16 cellular contexts compared by ENCODE assay signal in the genomic region with DNA sequence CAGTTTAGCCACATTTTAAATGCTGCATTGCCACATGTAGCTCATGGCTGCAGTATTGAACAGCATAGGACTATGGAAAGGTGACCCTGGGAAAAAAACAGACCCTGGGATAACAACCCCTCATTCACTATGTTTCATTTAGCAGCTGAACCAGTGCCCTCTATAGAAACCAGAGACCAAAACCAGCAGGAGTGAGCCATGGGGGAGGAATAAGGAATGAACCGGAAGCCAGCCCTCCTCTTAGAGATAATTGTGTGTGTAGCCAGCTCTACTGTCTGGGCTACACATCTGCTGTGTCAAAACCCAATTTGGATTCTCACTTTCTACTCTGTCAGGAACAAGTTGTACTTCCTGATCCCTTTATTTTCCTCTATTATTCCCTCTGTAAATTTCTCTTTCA.
DNase-seq lines count a peak whose midpoint lies in the region; ATAC-seq and TF ChIP-seq lines count a peak whose summit lies in the region.
"Had no signal": no experiment of that assay in that cellular context is flagged by ENCODE, and none has a peak within 500 bp of the region (broad histone marks: within the 10 kb centered on the region; RNA-seq: fewer than 3 reads in every experiment).

No MANE protein-coding gene starts in this region.

- H2BK12ac ChIP-seq in neuronal stem cell (ENCODE audit: low read length), result no peak overlapping the region

- DNase-seq in Daoy (ENCODE audit: low read depth), result peak; percentile 8
- peak; percentile 15 for DNase-seq in HT1080 (ENCODE audit: low read depth)
- peak; percentile 60 for DNase-seq in choroid plexus epithelial cell (ENCODE audit: low read depth)
- DNase-seq in neuronal stem cell (ENCODE audit: low spot score), result no peak
- DNase-seq: COR-L47, DMS53, NCI-H1436, NCI-H2029 treated with DMSO at 0.1 percent for 48 hours, NCI-H226, NCI-H526, PC-9 had no signal

- H4K8ac ChIP-seq in neuronal stem cell (ENCODE audit: low read depth, low read length), result no peak overlapping the region

- no peak overlapping the region for H3K4me2 ChIP-seq in neuronal stem cell (ENCODE audit: insufficient read depth, low read length, poor library complexity, severe bottlenecking)
- H3K4me2 ChIP-seq: A549, PC-9 had no signal

- H3K27me3 ChIP-seq in neuronal stem cell (ENCODE audit: control insufficient read depth in 3 of 3, insufficient read depth in 3 of 3, low read depth in 1 of 3, low read length in 3 of 3), result peaks cover 0 to 6% (median 0%) of the 10 kb centered on the region in 3 experiments

- no peak overlapping the region for H3K9ac ChIP-seq in neuronal stem cell (ENCODE audit: low read depth, low read length, poor library complexity)

- no peaks in the 10 kb centered on the region for H3K9me3 ChIP-seq in neuronal stem cell (replicated peaks in 1 of 2; ENCODE audit: control insufficient read depth in 2 of 2, insufficient read depth in 1 of 2, low read depth in 1 of 2, low read length in 2 of 2)
- H3K9me3 ChIP-seq: A549, HAP-1 had no signal

- WGBS in neuronal stem cell (ENCODE audit: extremely low coverage in 2 of 2, insufficient read length in 2 of 2, insufficient replicate concordance in 1 of 2), 2 donors, result no CpG with 5 or more reads among the region's 1 CpG

- H4K91ac ChIP-seq in neuronal stem cell (ENCODE audit: low read depth, low read length, poor library complexity), result no peak overlapping the region

- no peak overlapping the region for H2BK15ac ChIP-seq in neuronal stem cell (ENCODE audit: low read length)

- peak overlapping the region; percentile 50 for H2AFZ ChIP-seq in neuronal stem cell (ENCODE audit: low read length)
- H2AFZ ChIP-seq: PC-9 had no signal

- no peak overlapping the region for H2AK5ac ChIP-seq in neuronal stem cell (ENCODE audit: low read depth, low read length)

- H2BK5ac ChIP-seq in neuronal stem cell (ENCODE audit: low read length), result no peak overlapping the region

- no peak overlapping the region for H2BK120ac ChIP-seq in neuronal stem cell (ENCODE audit: low read depth, low read length)

- no peak for TF ChIP-seq CTCF in choroid plexus epithelial cell (conservative IDR thresholded peaks at IDR 0.05; ENCODE audit: low read depth, low read length)

- no peak overlapping the region for H3K27ac ChIP-seq in neuronal stem cell (replicated peaks; ENCODE audit: low read length)
- H3K27ac ChIP-seq: A549, PC-9 had no signal

- ATAC-seq in GM18498 (IDR thresholded peaks at IDR 0.05; ENCODE audit: unreplicated experiment), result no peak
- ATAC-seq in GM18511 (IDR thresholded peaks at IDR 0.05; ENCODE audit: unreplicated experiment), result no peak
- no peak for ATAC-seq in HG02571 (IDR thresholded peaks at IDR 0.05; ENCODE audit: unreplicated experiment)
- ATAC-seq: A549 had no signal

- no peaks in the 10 kb centered on the region for H3K79me1 ChIP-seq in neuronal stem cell (ENCODE audit: low read depth, low read length)

- no peak overlapping the region for H3K18ac ChIP-seq in neuronal stem cell (ENCODE audit: low read length)

- no peak overlapping the region for H3K4ac ChIP-seq in neuronal stem cell (ENCODE audit: low read length)

- H3K14ac ChIP-seq in neuronal stem cell (ENCODE audit: low read length), result no peak overlapping the region

- H3K4me3 ChIP-seq in choroid plexus epithelial cell (ENCODE audit: low read depth, low read length) (no peak overlapping the region), neuronal stem cell (ENCODE audit: low read length in 2 of 2) (no peak overlapping the region)
- H3K4me3 ChIP-seq: A549, HAP-1, PC-9 had no signal

- no peak overlapping the region for H3K23ac ChIP-seq in neuronal stem cell (ENCODE audit: low read depth, low read length, poor library complexity)

- peaks cover 1 to 9% of the 10 kb centered on the region in 2 donors for H3K4me1 ChIP-seq in neuronal stem cell (ENCODE audit: control insufficient read depth in 2 of 2, insufficient read depth in 1 of 2, low read depth in 1 of 2, low read length in 2 of 2)
- H3K4me1 ChIP-seq: A549 had no signal

- H3K36me3 ChIP-seq in neuronal stem cell (replicated peaks in 1 of 2; ENCODE audit: control insufficient read depth in 2 of 2, insufficient read depth in 2 of 2, low read length in 2 of 2), result no peaks in the 10 kb centered on the region
- H3K36me3 ChIP-seq: HAP-1 had no signal
